In the genomic region with DNA sequence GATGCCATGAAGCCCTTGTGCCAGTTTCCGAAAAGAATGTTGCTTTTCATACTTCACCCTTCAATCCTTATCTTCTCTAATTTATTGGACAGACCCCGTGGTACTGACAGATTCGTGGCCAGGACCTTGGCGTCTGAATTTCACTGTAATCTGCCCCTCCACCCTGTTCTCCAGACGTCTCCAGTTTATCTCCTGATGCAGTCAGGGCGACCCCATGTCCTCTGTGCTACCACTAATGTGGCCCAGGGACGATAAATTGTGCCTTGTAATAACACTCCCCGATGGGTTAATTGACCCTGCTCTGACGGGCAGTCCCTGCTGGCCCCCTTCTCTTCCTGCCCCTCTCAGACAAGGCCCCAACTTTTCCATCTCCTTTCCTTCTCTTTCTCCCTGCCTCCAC, we compare ENCODE assay signal across 1 cellular context.
TF ChIP-seq lines count a peak whose summit lies in the region.

No MANE protein-coding gene starts in this region.

TF ChIP-seq in HEK293T, 16 proteins besides CTCF, POLR2A, EP300 and RAD21 (continued from another document):
- TF ChIP-seq, protein P1, sequence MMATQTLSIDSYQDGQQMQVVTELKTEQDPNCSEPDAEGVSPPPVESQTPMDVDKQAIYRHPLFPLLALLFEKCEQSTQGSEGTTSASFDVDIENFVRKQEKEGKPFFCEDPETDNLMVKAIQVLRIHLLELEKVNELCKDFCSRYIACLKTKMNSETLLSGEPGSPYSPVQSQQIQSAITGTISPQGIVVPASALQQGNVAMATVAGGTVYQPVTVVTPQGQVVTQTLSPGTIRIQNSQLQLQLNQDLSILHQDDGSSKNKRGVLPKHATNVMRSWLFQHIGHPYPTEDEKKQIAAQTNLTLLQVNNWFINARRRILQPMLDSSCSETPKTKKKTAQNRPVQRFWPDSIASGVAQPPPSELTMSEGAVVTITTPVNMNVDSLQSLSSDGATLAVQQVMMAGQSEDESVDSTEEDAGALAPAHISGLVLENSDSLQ (IDR thresholded peaks at IDR 0.05), result no peak
- TF ChIP-seq ARNT (IDR thresholded peaks at IDR 0.05) (no peak), HDGF (IDR thresholded peaks at IDR 0.05; ENCODE audit: borderline replicate concordance) (no peak), ZNF384 (IDR thresholded peaks at IDR 0.05) (no peak), NFRKB (IDR thresholded peaks at IDR 0.05) (no peak), FOXM1 (IDR thresholded peaks at IDR 0.05; ENCODE audit: borderline replicate concordance) (no peak), TARDBP (IDR thresholded peaks at IDR 0.05) (no peak)
TF ChIP-seq in HEK293T: peak in this region for 0.
